1 cellular context compared by ENCODE assay signal in genomic region chr2:128536925-128537620, GRCh38.
TF ChIP-seq lines count a peak whose summit lies in the region.

No MANE protein-coding gene starts in this region.

TF ChIP-seq in IMR-90, 13 proteins besides CTCF, POLR2A, EP300 and RAD21 (continued from another document):
- peak; percentile 83 for TF ChIP-seq RCOR1 (IDR thresholded peaks at IDR 0.05; ENCODE audit: insufficient replicate concordance, low read length)
